7 cellular contexts compared by ENCODE assay signal in genomic region chr10:14701466-14701865, GRCh38.
"Had no signal": no experiment of that assay in that cellular context is flagged by ENCODE, and none has a peak within 500 bp of the region (broad histone marks: within the 10 kb centered on the region; RNA-seq: fewer than 3 reads in every experiment).

No MANE protein-coding gene starts in this region.

- H3K27ac Mint-ChIP-seq: H9, HFFc6, IgD-negative memory B cell had no signal

- H3K4me3 Mint-ChIP-seq: H9, HFFc6, IgD-negative memory B cell had no signal

- DNase-seq: H9, HFFc6, KBM-7 had no signal

- H3K27me3 Mint-ChIP-seq: IgD-negative memory B cell had no signal

- H3K27ac ChIP-seq: HL-60 had no signal

- H3K9me3 Mint-ChIP-seq: HFFc6 had no signal

- ATAC-seq: HCT116, HepG2 had no signal
